Comparison of ENCODE assay signal across 9 cellular contexts in the genomic region with DNA sequence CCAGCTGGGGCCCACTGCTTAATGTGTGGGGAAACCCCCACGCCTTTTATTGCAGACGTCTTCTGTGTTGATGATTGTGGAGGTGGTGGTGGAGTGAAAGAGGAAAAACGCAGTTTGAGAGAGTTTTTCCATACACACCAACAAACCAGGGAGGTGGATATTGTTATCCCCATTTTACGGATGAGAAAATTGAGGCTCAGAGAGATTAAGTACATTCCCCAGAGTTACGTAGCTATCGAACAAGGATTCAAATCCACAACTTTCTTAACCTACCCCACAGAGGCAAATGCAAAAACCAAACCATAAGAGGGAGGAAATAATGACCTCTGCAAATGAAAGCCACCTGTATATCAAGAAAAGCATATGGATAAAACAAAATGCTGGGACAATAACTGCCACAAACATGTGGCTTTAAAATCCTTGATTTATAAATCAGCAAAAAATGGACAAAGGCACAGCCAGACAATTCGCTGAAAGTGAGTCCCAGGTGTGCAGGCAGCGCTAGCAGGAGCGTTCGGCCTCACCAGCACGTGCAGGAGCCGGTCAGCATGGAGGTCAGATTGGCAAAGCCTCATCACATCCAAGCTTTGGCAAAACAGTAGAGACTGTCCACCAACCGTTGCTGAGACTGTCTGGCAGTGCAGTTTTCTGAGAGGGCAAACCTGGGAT. TPM values are rescaled to one million over a fixed set of nuclear protein-coding genes. Genes with fewer than 3 reads are reported as not detected.
A peak's percentile ranks its signal among the peaks of the same experiment; 100 is the strongest.
DNase-seq lines count a peak whose midpoint lies in the region; ATAC-seq and TF ChIP-seq lines count a peak whose summit lies in the region.
"Had no signal": no experiment of that assay in that cellular context is flagged by ENCODE, and none has a peak within 500 bp of the region (broad histone marks: within the 10 kb centered on the region; RNA-seq: fewer than 3 reads in every experiment).

No MANE protein-coding gene starts in this region.

- intact Hi-C loops in Panc1 (cut with micrococcal nuclease; ENCODE audit: unreplicated experiment), result no loop called here

- peak; percentile 20 for ATAC-seq in GM19023 (IDR thresholded peaks at IDR 0.05; ENCODE audit: unreplicated experiment)
- no peak; the same call in 1 of the 2 replicates for ATAC-seq in Panc1
- ATAC-seq in GM18502 (IDR thresholded peaks at IDR 0.05; ENCODE audit: poor library complexity, unreplicated experiment), result no peak
- ATAC-seq in HG02588 (IDR thresholded peaks at IDR 0.05; ENCODE audit: unreplicated experiment), result no peak

- no peak for TF ChIP-seq CTCF in Panc1 (IDR thresholded peaks at IDR 0.05)
- TF ChIP-seq CTCF in parathyroid adenoma (IDR thresholded peaks at IDR 0.05), result no peak

- H3K4me3 ChIP-seq in Panc1 (ENCODE audit: low read depth in 2 of 2, low read length in 2 of 2), result no peak overlapping the region; a peak in 1 of 4 replicates
- no peak overlapping the region for H3K4me3 ChIP-seq in effector memory CD4-positive, alpha-beta T cell (ENCODE audit: insufficient read depth, low read depth, low read length, poor library complexity, severe bottlenecking)
- no peak overlapping the region for H3K4me3 ChIP-seq in parathyroid adenoma (ENCODE audit: low read depth, low read length)

- H3K36me3 ChIP-seq in Panc1 (ENCODE audit: control insufficient read depth, insufficient read depth, low read length) (no peaks in the 10 kb centered on the region), parathyroid adenoma (ENCODE audit: control insufficient read depth, insufficient read depth, low read length) (no peaks in the 10 kb centered on the region)
- no peaks in the 10 kb centered on the region for H3K36me3 ChIP-seq in effector memory CD4-positive, alpha-beta T cell (ENCODE audit: control insufficient read depth, insufficient read depth, low read length)

- H3K27ac ChIP-seq in Panc1 (ENCODE audit: low read length) (peak overlapping the region; percentile 32; the same call in 1 of the 2 replicates), parathyroid adenoma (no peak overlapping the region)
- peak overlapping the region; percentile 19 for H3K27ac ChIP-seq in effector memory CD4-positive, alpha-beta T cell (ENCODE audit: insufficient read depth, low read length, poor library complexity, severe bottlenecking)

- CTCF ChIA-PET in Panc1 (lab: Charles Lee), result interaction anchor here (1.2 kb wide), 1 partner anchor 31 kb away, joined by 3 read pairs; no protein-coding TSS in a partner anchor

- H3K4me1 ChIP-seq in Panc1 (ENCODE audit: control insufficient read depth, insufficient read depth, low read length) (peaks cover 7% of the 10 kb centered on the region), parathyroid adenoma (peaks cover 11% of the 10 kb centered on the region)
- H3K4me1 ChIP-seq in effector memory CD4-positive, alpha-beta T cell (ENCODE audit: control insufficient read depth, insufficient read depth, low read length, poor library complexity, severe bottlenecking), result peaks cover 21% of the 10 kb centered on the region

- H3K27me3 ChIP-seq in Panc1 (ENCODE audit: control insufficient read depth, insufficient read depth, low read length) (no peaks in the 10 kb centered on the region), parathyroid adenoma (ENCODE audit: control insufficient read depth, insufficient read depth, low read length) (no peaks in the 10 kb centered on the region)
- no peaks in the 10 kb centered on the region for H3K27me3 ChIP-seq in effector memory CD4-positive, alpha-beta T cell (replicated peaks; ENCODE audit: control insufficient read depth, insufficient read depth, low read length, poor library complexity, severe bottlenecking)

- H3K9me3 ChIP-seq in Panc1 (ENCODE audit: control insufficient read depth, insufficient read depth, low read depth, low read length) (no peaks in the 10 kb centered on the region), parathyroid adenoma (ENCODE audit: control insufficient read depth, low read length) (no peaks in the 10 kb centered on the region)
- H3K9me3 ChIP-seq in effector memory CD4-positive, alpha-beta T cell (ENCODE audit: control insufficient read depth, low read length), result no peaks in the 10 kb centered on the region

- BruUV-seq in Panc1 (replicated peaks; lab: Mats Ljungman, UMichigan), result no TSS peak

- no peak for DNase-seq in Panc1 (ENCODE audit: low read depth, low spot score)
- DNase-seq in effector memory CD4-positive, alpha-beta T cell, result no peak
- no peak for DNase-seq in NCI-H82 treated with DMSO at 0.1 percent for 48 hours (lab: John Stamatoyannopoulos, UW; ENCODE audit: unreplicated experiment)
- no peak for DNase-seq in stimulated activated CD4-positive, alpha-beta T cell treated with anti-CD3 and anti-CD28 coated beads, Interleukin-1b, Interleukin-23, amount 100 ng/mL, for 48 hours

- H3K9ac ChIP-seq in parathyroid adenoma, result no peak overlapping the region

- H3K4me2 ChIP-seq in parathyroid adenoma (ENCODE audit: low read length), result no peak overlapping the region

- in situ Hi-C loops in Panc1 (cut with HindIII; ENCODE audit: low pct_unique_long_range_greater_than_20kb, low sequenced_read_pairs), result no loop called here

- H3K79me2 ChIP-seq in parathyroid adenoma, result no peaks in the 10 kb centered on the region

- POLR2A ChIA-PET in Panc1 (lab: Charles Lee), result interaction anchor here (0.9 kb wide), 1 partner anchor 22 kb away, joined by 3 read pairs; no protein-coding TSS in a partner anchor

- peak overlapping the region; percentile 9 for H2AFZ ChIP-seq in parathyroid adenoma

RNA-seq across cellular contexts. Expression of gene RAB17, which starts 12.6 kb away (rescaled TPM):
- 23.6 TPM for total RNA-seq in Panc1 (2021; ENCODE audit: unreplicated experiment)
- polyA plus RNA-seq in Panc1 (2012; ENCODE audit: insufficient read length), result 8.5 TPM
- total RNA-seq: activated CD8-positive, alpha-beta memory T cell treated with anti-CD3 and anti-CD28 coated beads for 36 hours had no signal

RNA-seq across cellular contexts. Expression of gene LRRFIP1, which starts 24.2 kb away (rescaled TPM):
- total RNA-seq in Panc1 (2021; ENCODE audit: unreplicated experiment), result 121 TPM
- 61.9 TPM for polyA plus RNA-seq in Panc1 (2012; ENCODE audit: insufficient read length)

RNA-seq across cellular contexts. Expression of gene PRLH, which starts 36.8 kb away (rescaled TPM):
- not detected for total RNA-seq in Panc1 (2021; ENCODE audit: unreplicated experiment)
- not detected for polyA plus RNA-seq in Panc1 (2012; ENCODE audit: insufficient read length)
- total RNA-seq: activated CD8-positive, alpha-beta memory T cell treated with anti-CD3 and anti-CD28 coated beads for 36 hours had no signal
